In genomic region chr7:30898411-30898810, GRCh38 we compare ENCODE assay signal across 15 cellular contexts. TPM values are rescaled to one million over a fixed set of nuclear protein-coding genes. Genes with fewer than 3 reads are reported as not detected.
"Had no signal": no experiment of that assay in that cellular context is flagged by ENCODE, and none has a peak within 500 bp of the region (broad histone marks: within the 10 kb centered on the region; RNA-seq: fewer than 3 reads in every experiment).

No MANE protein-coding gene starts in this region.

- H3K9ac ChIP-seq: SK-N-SH had no signal

- ATAC-seq: activated CD8-positive, alpha-beta T cell treated with anti-CD3 and anti-CD28 coated beads, Interleukin-2, amount 10 ng/mL, durations not matched to agents 7 days and 5 days; psoas muscle; right lobe of liver; stimulated activated naive CD8-positive, alpha-beta T cell treated with anti-CD3 and anti-CD28 coated beads, Interleukin-15, amount 100 ng/mL, for 72 hours had no signal

- H3K4me3 Mint-ChIP-seq: activated CD4-positive, alpha-beta T cell treated with anti-CD3 and anti-CD28 coated beads, Interleukin-2, amount 10 ng/mL, durations not matched to agents 24 days and 14 days; activated CD8-positive, alpha-beta T cell treated with anti-CD3 and anti-CD28 coated beads, Interleukin-2, amount 10 ng/mL, durations not matched to agents 7 days and 5 days; activated naive CD4-positive, alpha-beta T cell treated with anti-CD3 and anti-CD28 coated beads for 36 hours; activated T-cell treated with anti-CD3 and anti-CD28 coated beads, Interleukin-2, amount 50 U/mL, for 24 hours; brain; endodermal cell; stimulated activated naive CD8-positive, alpha-beta T cell treated with anti-CD3 and anti-CD28 coated beads, Interleukin-15, amount 100 ng/mL, for 72 hours had no signal

- DNase-seq: activated CD4-positive, alpha-beta T cell treated with anti-CD3 and anti-CD28 coated beads, Interleukin-2, amount 10 ng/mL, durations not matched to agents 24 days and 14 days; activated CD8-positive, alpha-beta T cell treated with anti-CD3 and anti-CD28 coated beads, Interleukin-2, amount 10 ng/mL, durations not matched to agents 7 days and 5 days; activated naive CD4-positive, alpha-beta T cell treated with anti-CD3 and anti-CD28 coated beads for 36 hours; activated T-cell treated with anti-CD3 and anti-CD28 coated beads, Interleukin-2, amount 50 U/mL, for 24 hours; endodermal cell; occipital lobe; psoas muscle; right lobe of liver; SK-N-SH; stimulated activated CD4-positive, alpha-beta T cell treated with anti-CD3 and anti-CD28 coated beads, Interleukin-4, amount 100 ng/mL, for 1 hour; stimulated activated naive CD8-positive, alpha-beta T cell treated with anti-CD3 and anti-CD28 coated beads, Interleukin-15, amount 100 ng/mL, for 72 hours had no signal

- H3K4me1 Mint-ChIP-seq: stimulated activated naive CD8-positive, alpha-beta T cell treated with anti-CD3 and anti-CD28 coated beads, Interleukin-15, amount 100 ng/mL, for 72 hours had no signal

- H3K4me3 ChIP-seq: psoas muscle, right lobe of liver, smooth muscle cell, thoracic aorta had no signal

- H3K9me3 ChIP-seq: psoas muscle, right lobe of liver, SK-N-SH, thoracic aorta had no signal

- H3K36me3 ChIP-seq: right lobe of liver, thoracic aorta had no signal

- H3K27me3 ChIP-seq: right lobe of liver had no signal

- H3K27me3 Mint-ChIP-seq: activated CD4-positive, alpha-beta T cell treated with anti-CD3 and anti-CD28 coated beads, Interleukin-2, amount 10 ng/mL, durations not matched to agents 24 days and 14 days; activated T-cell treated with anti-CD3 and anti-CD28 coated beads, Interleukin-2, amount 50 U/mL, for 24 hours; brain had no signal

- H3K9me3 Mint-ChIP-seq: activated CD4-positive, alpha-beta T cell treated with anti-CD3 and anti-CD28 coated beads, Interleukin-2, amount 10 ng/mL, durations not matched to agents 24 days and 14 days; activated naive CD4-positive, alpha-beta T cell treated with anti-CD3 and anti-CD28 coated beads for 36 hours; activated T-cell treated with anti-CD3 and anti-CD28 coated beads, Interleukin-2, amount 50 U/mL, for 24 hours; brain; endodermal cell; stimulated activated naive CD8-positive, alpha-beta T cell treated with anti-CD3 and anti-CD28 coated beads, Interleukin-15, amount 100 ng/mL, for 72 hours had no signal

- H3K27ac Mint-ChIP-seq: activated CD4-positive, alpha-beta T cell treated with anti-CD3 and anti-CD28 coated beads, Interleukin-2, amount 10 ng/mL, durations not matched to agents 24 days and 14 days; activated CD8-positive, alpha-beta T cell treated with anti-CD3 and anti-CD28 coated beads, Interleukin-2, amount 10 ng/mL, durations not matched to agents 7 days and 5 days; activated naive CD4-positive, alpha-beta T cell treated with anti-CD3 and anti-CD28 coated beads for 36 hours; activated T-cell treated with anti-CD3 and anti-CD28 coated beads, Interleukin-2, amount 50 U/mL, for 24 hours; endodermal cell; stimulated activated naive CD8-positive, alpha-beta T cell treated with anti-CD3 and anti-CD28 coated beads, Interleukin-15, amount 100 ng/mL, for 72 hours had no signal

- H3K27ac ChIP-seq: dorsolateral prefrontal cortex, psoas muscle, thoracic aorta had no signal

- H3K36me3 Mint-ChIP-seq: brain had no signal

RNA-seq across cellular contexts. Expression of gene AQP1, which starts 13.2 kb away (rescaled TPM):
- total RNA-seq: activated CD4-positive, alpha-beta T cell treated with anti-CD3 and anti-CD28 coated beads, Interleukin-2, amount 10 ng/mL, durations not matched to agents 24 days and 14 days had no signal
